In the genomic region with DNA sequence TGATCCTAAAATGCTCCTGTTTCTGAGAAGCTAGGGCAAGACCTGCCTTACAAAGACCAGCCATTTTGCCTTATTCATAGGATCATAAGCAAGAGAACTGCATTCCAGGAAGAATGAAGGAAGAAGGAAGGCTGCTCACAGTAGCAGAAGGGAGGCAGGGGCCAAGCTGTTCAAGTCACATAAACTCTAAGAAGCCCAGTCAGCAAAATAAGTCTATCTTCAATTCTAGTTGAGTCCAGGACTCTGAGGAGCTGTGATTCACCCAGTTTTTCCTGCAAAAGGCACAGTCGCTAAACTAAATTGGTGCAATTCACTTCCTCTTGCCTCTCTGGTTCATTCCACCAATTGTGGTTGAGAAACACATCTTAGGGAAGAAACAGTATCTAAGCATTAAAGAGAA, we compare ENCODE assay signal across 22 cellular contexts. TPM values are rescaled to one million over a fixed set of nuclear protein-coding genes. Genes with fewer than 3 reads are reported as not detected.
DNase-seq lines count a peak whose midpoint lies in the region; ATAC-seq, FAIRE-seq and TF ChIP-seq lines count a peak whose summit lies in the region.
"Had no signal": no experiment of that assay in that cellular context is flagged by ENCODE, and none has a peak within 500 bp of the region (broad histone marks: within the 10 kb centered on the region; RNA-seq: fewer than 3 reads in every experiment).

No MANE protein-coding gene starts in this region.

- ATAC-seq in HepG2 = no peak
- ATAC-seq in HG02885 (IDR thresholded peaks at IDR 0.05; ENCODE audit: poor library complexity, unreplicated experiment) = no peak
- ATAC-seq: PC-3 had no signal

- H3K4me1 ChIP-seq in HepG2 (ENCODE audit: insufficient read depth, low read length) (no peaks in the 10 kb centered on the region), smooth muscle cell (ENCODE audit: low read depth) (no peaks in the 10 kb centered on the region)

- no TSS peak for BruUV-seq in HepG2 (replicated peaks; lab: Mats Ljungman, UMichigan)

- H2AFZ ChIP-seq in HepG2 (ENCODE audit: low read length) (no peak overlapping the region), smooth muscle cell (ENCODE audit: low read depth) (no peak overlapping the region)

- in situ Hi-C loops in HepG2 (cut with HindIII; ENCODE audit: extremely low pct_ligation_motif_present, low pct_unique_long_range_greater_than_20kb) (no loop called here), G401 (cut with HindIII; ENCODE audit: low sequenced_read_pairs) (no loop called here)

- H3K9ac ChIP-seq in HepG2 (ENCODE audit: insufficient read depth, low read depth, low read length) (no peak overlapping the region), smooth muscle cell (ENCODE audit: low read depth) (no peak overlapping the region)
- H3K9ac ChIP-seq: KMS-11 had no signal

- H4K20me1 ChIP-seq in HepG2 (ENCODE audit: insufficient read depth, low read length) (no peaks in the 10 kb centered on the region), smooth muscle cell (ENCODE audit: low read depth) (no peaks in the 10 kb centered on the region)

- 73% methylated on average over 1 of the region's 1 CpG for WGBS in HepG2 (ENCODE audit: low lambda C conversion rate)
- 27% methylated on average over 1 of the region's 1 CpG for WGBS in smooth muscle cell (ENCODE audit: low lambda C conversion rate)

- H3F3A ChIP-seq in smooth muscle cell (ENCODE audit: low read depth) = peaks cover 34% of the 10 kb centered on the region

- no peak overlapping the region for H3K27ac ChIP-seq in HepG2 (ENCODE audit: extremely low read length, insufficient read depth, low read length)
- peak overlapping the region; percentile 30 for H3K27ac ChIP-seq in smooth muscle cell (ENCODE audit: low read depth)
- H3K27ac ChIP-seq: KMS-11 had no signal

- H3K4me3 ChIP-seq in HepG2 (replicated peaks in 1 of 3; ENCODE audit: insufficient read depth in 1 of 3, low read depth in 2 of 3, low read length in 3 of 3) (no peak overlapping the region), smooth muscle cell (no peak overlapping the region)

- H3K9me3 ChIP-seq in HepG2 (ENCODE audit: low read length) (no peaks in the 10 kb centered on the region), smooth muscle cell (replicated peaks; ENCODE audit: low read depth) (no peaks in the 10 kb centered on the region)

- POLR2A ChIA-PET in HepG2 (lab: Yijun Ruan, JAX) = no interaction called here

- intact Hi-C loops in HepG2 (cut with micrococcal nuclease; ENCODE audit: unreplicated experiment) = no loop called here

- TF ChIP-seq CTCF in HepG2 (CRISPR knock-in tag; IDR thresholded peaks at IDR 0.05) (no peak), smooth muscle cell (IDR thresholded peaks at IDR 0.05; ENCODE audit: borderline replicate concordance, insufficient read depth, poor library complexity, severe bottlenecking) (no peak)

- peak; percentile 37 for DNase-seq in CD1c-positive myeloid dendritic cell (ENCODE audit: extremely low spot score)
- peak; percentile 53 for DNase-seq in NOMO-1 treated with DMSO at 0.1 percent for 48 hours (lab: John Stamatoyannopoulos, UW; ENCODE audit: unreplicated experiment)
- DNase-seq in HepG2 (ENCODE audit: low spot score) = no peak
- DNase-seq in smooth muscle cell (lab: John Stamatoyannopoulos, UW; ENCODE audit: unreplicated experiment) = no peak
- no peak for DNase-seq in stimulated activated CD4-positive, alpha-beta T cell treated with anti-CD3 and anti-CD28 coated beads, Interleukin-2, amount 100 ng/mL, for 24 hours
- DNase-seq in G401 (ENCODE audit: low spot score) = no peak
- DNase-seq: ACHN; CD4-positive, CD25-positive, alpha-beta regulatory T cell; DMS53; EL; NCI-H1092 treated with DMSO at 0.1 percent for 48 hours; NCI-H146; NCI-H2029 treated with DMSO at 0.1 percent for 48 hours; NCI-H2171 treated with DMSO at 0.1 percent for 48 hours; NCI-H446 treated with DMSO at 0.1 percent for 48 hours; NCI-H748 treated with DMSO at 0.1 percent for 48 hours; NK-92 treated with Interleukin-12 subunit alpha and Interleukin-12 subunit beta, amount 100 ng/mL, for 24 hours; PC-3; RPMI8226 had no signal

- FAIRE-seq in HepG2 (lab: Jason Lieb, UNC) = no peak
- FAIRE-seq: H1 had no signal

- no peak for TF ChIP-seq EP300 in HepG2 (IDR thresholded peaks at IDR 0.05; ENCODE audit: low read depth in 2 of 2, low read length in 2 of 2)
- no peak for TF ChIP-seq EP300 in HepG2 (CRISPR knock-in tag; IDR thresholded peaks at IDR 0.05; ENCODE audit: borderline replicate concordance)

- CTCF ChIA-PET in HepG2 (lab: Yijun Ruan, JAX; ENCODE audit: low intra/inter-chr PET ratio, low total read pairs) = no interaction called here

- H3K27me3 ChIP-seq in HepG2 (ENCODE audit: control insufficient read depth in 1 of 2, insufficient read depth in 2 of 2, low read length in 2 of 2) (no peaks in the 10 kb centered on the region), smooth muscle cell (ENCODE audit: low read depth) (no peaks in the 10 kb centered on the region)

- TF ChIP-seq POLR2A in HepG2 (IDR thresholded peaks at IDR 0.05; ENCODE audit: insufficient read depth in 1 of 2, low read depth in 2 of 2, low read length in 2 of 2) = no peak

- no peak for TF ChIP-seq RAD21 in HepG2 (CRISPR knock-in tag; IDR thresholded peaks at IDR 0.05)

- H3K36me3 ChIP-seq in HepG2 (replicated peaks in 1 of 2; ENCODE audit: control insufficient read depth in 1 of 2, insufficient read depth in 2 of 2, low read length in 2 of 2) (peaks cover 5 to 9% of the 10 kb centered on the region in 2 experiments; a peak in 3 of 5 replicates), smooth muscle cell (ENCODE audit: low read depth) (peaks cover 9% of the 10 kb centered on the region)

- H3K4me2 ChIP-seq in HepG2 (ENCODE audit: low read depth, low read length) (no peak overlapping the region), smooth muscle cell (no peak overlapping the region)
- H3K4me2 ChIP-seq: KMS-11 had no signal

- H3K79me2 ChIP-seq in HepG2 (ENCODE audit: insufficient read depth, low read length) (no peaks in the 10 kb centered on the region), smooth muscle cell (ENCODE audit: low read depth) (no peaks in the 10 kb centered on the region)

TF ChIP-seq in HepG2, 621 proteins besides CTCF, POLR2A, EP300 and RAD21:
- TF ChIP-seq HNF4G (IDR thresholded peaks at IDR 0.05; ENCODE audit: borderline replicate concordance, low read depth, low read length) = no peak
- TF ChIP-seq HNF4G (CRISPR knock-in tag; IDR thresholded peaks at IDR 0.05; ENCODE audit: borderline replicate concordance, low read depth) = no peak
- peak; percentile 72 for TF ChIP-seq MAFF (IDR thresholded peaks at IDR 0.05; ENCODE audit: low read depth, low read length)
- no peak for TF ChIP-seq FOXO1 (CRISPR knock-in tag; IDR thresholded peaks at IDR 0.05)
- peak; percentile 60 to 82 for TF ChIP-seq MAFK (conservative IDR thresholded peaks at IDR 0.05 in 1 of 2, IDR thresholded peaks at IDR 0.05 in 1 of 2; ENCODE audit: low read length in 2 of 2)

RNA-seq across cellular contexts. Expression of gene ZNF641, which starts 9.8 kb away (rescaled TPM):
- total RNA-seq in HepG2 (2016; rRNA removed; fragmentation: Illumina TruSeq; extraction: Trizol) (6.6 and 7.7 TPM in 2 replicates), smooth muscle cell (28.1 and 61.4 TPM in 2 replicates)
- 1.9 and 2.0 TPM in 2 replicates for total RNA-seq in HepG2 (2016; cell fraction: cytosol; rRNA removed; fragmentation: Illumina TruSeq; extraction: Trizol; ENCODE audit: low read depth)
- 7.2 and 8.6 TPM in 2 replicates for total RNA-seq in HepG2 (2016; cell fraction: insoluble cytoplasmic fraction; rRNA removed; fragmentation: Illumina TruSeq; extraction: Trizol)
- 8.1 and 8.6 TPM in 2 replicates for total RNA-seq in HepG2 (2016; cell fraction: membrane; rRNA removed; fragmentation: Illumina TruSeq; extraction: Trizol)
- 6.9 and 7.9 TPM in 2 replicates for total RNA-seq in HepG2 (2016; cell fraction: nucleus; rRNA removed; fragmentation: Illumina TruSeq; extraction: Trizol)
- polyA plus RNA-seq in HepG2 (2011; rRNA removed) (4.4 and 4.9 TPM in 2 replicates), smooth muscle cell (19.4 and 22.6 TPM in 2 replicates)
- 2.6 and 3.4 TPM in 2 replicates for polyA plus RNA-seq in HepG2 (2011; cell fraction: cytosol; rRNA removed)
- polyA plus RNA-seq in HepG2 (2011; cell fraction: nucleus; rRNA removed) = 6.1 and 9.1 TPM in 2 replicates
- 3.3 and 3.7 TPM in 2 replicates for polyA plus RNA-seq in HepG2 (2012)
- polyA plus RNA-seq in HepG2 (2016; cell fraction: cytosol; fragmentation: Illumina TruSeq; extraction: Trizol; ENCODE audit: low read depth) = 1.4 TPM in 2 replicates
- 4.4 and 5.3 TPM in 2 replicates for polyA plus RNA-seq in HepG2 (2016; cell fraction: insoluble cytoplasmic fraction; fragmentation: Illumina TruSeq; extraction: Trizol; ENCODE audit: low read depth)
- polyA plus RNA-seq in HepG2 (2016; cell fraction: membrane; fragmentation: Illumina TruSeq; extraction: Trizol; ENCODE audit: low read depth) = 3.3 and 3.7 TPM in 2 replicates
- 5.0 and 8.2 TPM in 2 replicates for polyA plus RNA-seq in HepG2 (2016; cell fraction: nucleus; fragmentation: Illumina TruSeq; extraction: Trizol; ENCODE audit: insufficient read depth, low read depth)
- 8.5 and 35.7 TPM in 2 replicates for polyA minus RNA-seq in HepG2 (2011; rRNA and poly(A)+ RNA removed; ENCODE audit: low replicate concordance)
- polyA minus RNA-seq in HepG2 (2011; cell fraction: cytosol; rRNA and poly(A)+ RNA removed) = 3.3 and 4.2 TPM in 2 replicates
- polyA minus RNA-seq in HepG2 (2011; cell fraction: nucleus; rRNA and poly(A)+ RNA removed) = 11.2 and 23.7 TPM in 2 replicates
- 12.7 and 12.9 TPM in 2 replicates for total RNA-seq in G401 (2014; rRNA removed; shearing (Covaris generic))

Comparison
In these comparisons a context has a peak if more than half of its experiments do, and no peak if none do; other contexts are left out.
1. DNase-seq: peak in CD1c-positive myeloid dendritic cell (single experiment) and NOMO-1 treated with DMSO at 0.1 percent for 48 hours (single experiment); none in HepG2 (single experiment), smooth muscle cell (single experiment), stimulated activated CD4-positive, alpha-beta T cell treated with anti-CD3 and anti-CD28 coated beads, Interleukin-2, amount 100 ng/mL, for 24 hours (0 of 2) and G401 (single experiment).